ENCODE assay signal across 11 cellular contexts in genomic region chr20:47328841-47329448, GRCh38. TPM values are rescaled to one million over a fixed set of nuclear protein-coding genes. Genes with fewer than 3 reads are reported as not detected.
DNase-seq lines count a peak whose midpoint lies in the region; ATAC-seq and TF ChIP-seq lines count a peak whose summit lies in the region.
"Had no signal": no experiment of that assay in that cellular context is flagged by ENCODE, and none has a peak within 500 bp of the region (broad histone marks: within the 10 kb centered on the region; RNA-seq: fewer than 3 reads in every experiment).

No MANE protein-coding gene starts in this region.

- peaks cover 12 to 20% (median 14%) of the 10 kb centered on the region in 3 donors for H3K36me3 Mint-ChIP-seq in immature natural killer cell

- no peaks in the 10 kb centered on the region for H3K9me3 Mint-ChIP-seq in immature natural killer cell

- no peak overlapping the region for H3K9ac ChIP-seq in rectal smooth muscle tissue (ENCODE audit: low read length)
- H3K9ac ChIP-seq: BLaER1 had no signal

- H3K4me3 Mint-ChIP-seq in immature natural killer cell = no peak overlapping the region

- H3K9me3 ChIP-seq in adrenal gland (replicated peaks in 1 of 3) (no peaks in the 10 kb centered on the region), left lung (no peaks in the 10 kb centered on the region)
- H3K9me3 ChIP-seq: BLaER1 had no signal

- peak overlapping the region; percentile 29; the same call in 1 of the 2 replicates for H3K27ac ChIP-seq in C4-2B
- peak overlapping the region in 3 of 5 donors; percentile 52 to 79 (median 74) for H3K27ac ChIP-seq in adrenal gland
- H3K27ac ChIP-seq in rectal smooth muscle tissue (ENCODE audit: low read depth, low read length) = peak overlapping the region; percentile 89
- peak overlapping the region in 1 of 2 donors; percentile 23 for H3K27ac ChIP-seq in left lung
- H3K27ac ChIP-seq: BLaER1 had no signal

- DNase-seq in adrenal gland = peak in 1 of 7 donors; percentile 80
- DNase-seq in immature natural killer cell = no peak
- no peak for DNase-seq in left lung
- no peak for DNase-seq in SKM-1 treated with dmso at 0.1 percent for 144 hours (lab: John Stamatoyannopoulos, UW; ENCODE audit: unreplicated experiment)
- DNase-seq: activated CD8-positive, alpha-beta memory T cell treated with anti-CD3 and anti-CD28 coated beads, Interleukin-2, amount 50 U/mL, for 48 hours; NCI-H1436 had no signal

- H3K27me3 Mint-ChIP-seq in immature natural killer cell (ENCODE audit: low read depth in 3 of 3) = no peaks in the 10 kb centered on the region

- TF ChIP-seq CTCF in C4-2B (conservative IDR thresholded peaks at IDR 0.05) = no peak
- TF ChIP-seq CTCF in adrenal gland (IDR thresholded peaks at IDR 0.05) = no peak
- TF ChIP-seq CTCF in left lung (IDR thresholded peaks at IDR 0.05) = no peak

- H3K36me3 ChIP-seq in adrenal gland (replicated peaks in 1 of 2) (peaks cover 0 to 4% of the 10 kb centered on the region in 2 donors), rectal smooth muscle tissue (ENCODE audit: control insufficient read depth, insufficient read depth, low read length) (peaks cover 3% of the 10 kb centered on the region), left lung (no peaks in the 10 kb centered on the region)

- H3K4me1 Mint-ChIP-seq in immature natural killer cell = peaks cover 54 to 78% of the 10 kb centered on the region in 2 donors

- peak overlapping the region in 4 of 6 donors; percentile 34 to 65 (median 46) for H3K27ac Mint-ChIP-seq in immature natural killer cell

- no peaks in the 10 kb centered on the region for H3K27me3 ChIP-seq in adrenal gland
- H3K27me3 ChIP-seq in rectal smooth muscle tissue (ENCODE audit: control insufficient read depth, insufficient read depth, low read length) = no peaks in the 10 kb centered on the region
- H3K27me3 ChIP-seq in left lung = no peaks in the 10 kb centered on the region
- H3K27me3 ChIP-seq: BLaER1 had no signal

- no peak overlapping the region for H3K4me3 ChIP-seq in adrenal gland
- H3K4me3 ChIP-seq in rectal smooth muscle tissue (ENCODE audit: low read length) = no peak overlapping the region
- H3K4me3 ChIP-seq in left lung = no peak overlapping the region
- H3K4me3 ChIP-seq: BLaER1 had no signal

- ATAC-seq in HG02973 (IDR thresholded peaks at IDR 0.05; ENCODE audit: unreplicated experiment) = no peak
- ATAC-seq in GM18867 (IDR thresholded peaks at IDR 0.05; ENCODE audit: unreplicated experiment) = no peak
- no peak for ATAC-seq in left lung

- intact Hi-C loops in adrenal gland (cut with DNase I) = no loop called here
- intact Hi-C loops in left lung (cut with DNase I) = no loop called here

- TF ChIP-seq POLR2A in adrenal gland (IDR thresholded peaks at IDR 0.05) = no peak

- 60 to 64% (median 61%) methylated on average over 7 of the region's 7 CpGs for WGBS in adrenal gland, 4 donors

- H3K4me1 ChIP-seq in adrenal gland (replicated peaks in 1 of 2) (peaks cover 28 to 79% of the 10 kb centered on the region in 2 donors), rectal smooth muscle tissue (ENCODE audit: control insufficient read depth, insufficient read depth, low read length) (peaks cover 17% of the 10 kb centered on the region), left lung (peaks cover under 1 to 47% of the 10 kb centered on the region in 2 donors)

RNA-seq across cellular contexts. Expression of gene ZMYND8, which starts 27.6 kb away (rescaled TPM):
- total RNA-seq in adrenal gland (100 to 1,000 TPM in 2 of 8 donors, 10 to 100 TPM in 6; 58.4 to 116 (median 70.5) TPM), left lung (10 to 100 TPM; 38.9 to 39.8 TPM)
- polyA plus RNA-seq in adrenal gland (10 to 100 TPM; 37.0 to 83.9 (median 64.1) TPM), immature natural killer cell (10 to 100 TPM in 1 of 3 donors, 1 to 10 TPM in 2; 3.4 to 16.9 (median 5.1) TPM)
